Comparison of ENCODE assay signal across 31 cellular contexts in genomic region chr3:66863205-66864135, GRCh38.
DNase-seq lines count a peak whose midpoint lies in the region; ATAC-seq and TF ChIP-seq lines count a peak whose summit lies in the region.
"Had no signal": no experiment of that assay in that cellular context is flagged by ENCODE, and none has a peak within 500 bp of the region (broad histone marks: within the 10 kb centered on the region; RNA-seq: fewer than 3 reads in every experiment).

No MANE protein-coding gene starts in this region.

- H3K4me2 ChIP-seq in Karpas-422 (ENCODE audit: low read depth, low read length, poor library complexity, severe bottlenecking) (peak overlapping the region; percentile 14), OCI-LY3 (ENCODE audit: low read length) (peak overlapping the region; percentile 1; the same call in 1 of the 2 replicates)

- H3K4me1 ChIP-seq in Karpas-422 (ENCODE audit: low read length) (peaks cover 12% of the 10 kb centered on the region), OCI-LY3 (ENCODE audit: low read length) (peaks cover 19% of the 10 kb centered on the region)
- H3K4me1 ChIP-seq: esophagus muscularis mucosa, testis had no signal

- no peaks in the 10 kb centered on the region for H3K9me3 Mint-ChIP-seq in activated CD8-positive, alpha-beta memory T cell treated with anti-CD3 and anti-CD28 coated beads, Interleukin-2, amount 10 ng/mL, durations not matched to agents 7 days and 5 days (ENCODE audit: low read depth)
- H3K9me3 Mint-ChIP-seq: activated naive CD4-positive, alpha-beta T cell treated with anti-CD3 and anti-CD28 coated beads, Interleukin-2, amount 50 U/mL, for 24 hours; activated T-helper 2 cell treated with anti-CD3 and anti-CD28 coated beads, Interferon-gamma antibody, Interleukin-2, Interleukin-4, amounts not matched to agents 10 μg/mL and 5 μg/mL and 100 μg/mL, durations not matched to agents 14 hours and 24 hours and 36 hours; stimulated activated naive CD8-positive, alpha-beta T cell treated with anti-CD3 and anti-CD28 coated beads, Interleukin-15, Interleukin-2, amounts not matched to agents 100 ng/mL and 50 ng/mL, for 24 hours had no signal

- H3K27ac ChIP-seq in Karpas-422 (ENCODE audit: low read length) (no peak overlapping the region), OCI-LY3 (ENCODE audit: low read length) (no peak overlapping the region; the same call in 1 of the 2 replicates)
- H3K27ac ChIP-seq: brain microvascular endothelial cell, dorsolateral prefrontal cortex, esophagus muscularis mucosa, testis, VCaP had no signal

- H4K20me1 ChIP-seq in Karpas-422 (ENCODE audit: insufficient read depth, low read depth, low read length) (no peaks in the 10 kb centered on the region), OCI-LY3 (ENCODE audit: insufficient read depth, low read length) (no peaks in the 10 kb centered on the region)

- H3K9me2 ChIP-seq in Karpas-422 (replicated peaks; ENCODE audit: insufficient read depth, low read length): no peaks in the 10 kb centered on the region

- no peak for ATAC-seq in HG02678 (IDR thresholded peaks at IDR 0.05; ENCODE audit: unreplicated experiment)
- ATAC-seq in activated CD8-positive, alpha-beta memory T cell treated with anti-CD3 and anti-CD28 coated beads, Interleukin-2, amount 10 ng/mL, durations not matched to agents 7 days and 5 days: no peak
- ATAC-seq: activated CD8-positive, alpha-beta T cell treated with anti-CD3 and anti-CD28 coated beads, Interleukin-2, amount 10 ng/mL, durations not matched to agents 7 days and 5 days had no signal

- TF ChIP-seq CTCF in OCI-LY3 (IDR thresholded peaks at IDR 0.05; ENCODE audit: low read depth, low read length): no peak

- H3K4me1 Mint-ChIP-seq in activated CD8-positive, alpha-beta memory T cell treated with anti-CD3 and anti-CD28 coated beads, Interleukin-2, amount 10 ng/mL, durations not matched to agents 7 days and 5 days: no peaks in the 10 kb centered on the region
- H3K4me1 Mint-ChIP-seq: activated naive CD4-positive, alpha-beta T cell treated with anti-CD3 and anti-CD28 coated beads, Interleukin-2, amount 50 U/mL, for 24 hours; CD4-positive, alpha-beta memory T cell; IgD-negative memory B cell had no signal

- H3K9ac ChIP-seq in Karpas-422 (ENCODE audit: low read length) (no peak overlapping the region), OCI-LY3 (ENCODE audit: low read length) (no peak overlapping the region)

- H3K9me3 ChIP-seq in Karpas-422 (ENCODE audit: low read length) (no peaks in the 10 kb centered on the region), OCI-LY3 (ENCODE audit: insufficient read depth, low read length) (no peaks in the 10 kb centered on the region)
- H3K9me3 ChIP-seq: esophagus muscularis mucosa, testis had no signal

- H3K36me3 Mint-ChIP-seq in activated CD8-positive, alpha-beta memory T cell treated with anti-CD3 and anti-CD28 coated beads, Interleukin-2, amount 10 ng/mL, durations not matched to agents 7 days and 5 days: no peaks in the 10 kb centered on the region
- H3K36me3 Mint-ChIP-seq: activated naive CD4-positive, alpha-beta T cell treated with anti-CD3 and anti-CD28 coated beads, Interleukin-2, amount 50 U/mL, for 24 hours; CD4-positive, alpha-beta memory T cell had no signal

- CTCF ChIA-PET in activated CD8-positive, alpha-beta memory T cell treated with anti-CD3 and anti-CD28 coated beads, Interleukin-2, amount 10 ng/mL, durations not matched to agents 7 days and 5 days (lab: Charles Lee): no interaction called here

- H3K27me3 Mint-ChIP-seq in activated CD8-positive, alpha-beta memory T cell treated with anti-CD3 and anti-CD28 coated beads, Interleukin-2, amount 10 ng/mL, durations not matched to agents 7 days and 5 days: peaks cover 12% of the 10 kb centered on the region
- H3K27me3 Mint-ChIP-seq: CD4-positive, alpha-beta memory T cell; stimulated activated naive CD8-positive, alpha-beta T cell treated with anti-CD3 and anti-CD28 coated beads, Interleukin-15, Interleukin-2, amounts not matched to agents 100 ng/mL and 50 ng/mL, for 24 hours had no signal

- H3K27me3 ChIP-seq in Karpas-422 (ENCODE audit: low read length) (no peaks in the 10 kb centered on the region), OCI-LY3 (ENCODE audit: low read depth, low read length) (no peaks in the 10 kb centered on the region)
- H3K27me3 ChIP-seq: brain microvascular endothelial cell, esophagus muscularis mucosa, testis had no signal

- H2AFZ ChIP-seq in Karpas-422 (ENCODE audit: low read length) (no peak overlapping the region), OCI-LY3 (ENCODE audit: low read depth, low read length) (peak overlapping the region; percentile 39; the same call in 1 of the 2 replicates)

- DNase-seq in DMS153 (lab: John Stamatoyannopoulos, UW) (peak; percentile 75), Karpas-422 (no peak), NCI-H2227 treated with DMSO at 0.1 percent for 48 hours (lab: John Stamatoyannopoulos, UW) (peak; percentile 2), D341Med (ENCODE audit: low spot score) (no peak)
- no peak for DNase-seq in activated CD8-positive, alpha-beta memory T cell treated with anti-CD3 and anti-CD28 coated beads, Interleukin-2, amount 10 ng/mL, durations not matched to agents 7 days and 5 days
- DNase-seq: activated CD4-positive, alpha-beta T cell treated with anti-CD3 and anti-CD28 coated beads for 4 hours; activated CD8-positive, alpha-beta T cell treated with anti-CD3 and anti-CD28 coated beads, Interleukin-2, amount 10 ng/mL, durations not matched to agents 7 days and 5 days; amygdala; brain microvascular endothelial cell; CD4-positive, alpha-beta memory T cell; cerebellar nuclear complex; DMS53; dorsolateral prefrontal cortex; foreskin fibroblast; HCEC 1CT; head of caudate nucleus; kidney; NCI-H1436; NCI-H2081 treated with DMSO at 0.1 percent for 48 hours; NCI-H524; stimulated activated CD4-positive, alpha-beta T cell treated with anti-CD3 and anti-CD28 coated beads, Interleukin-2, amount 100 ng/mL, for 24 hours; T-helper 9 cell; testis had no signal

- H3K79me2 ChIP-seq in Karpas-422 (ENCODE audit: low read length) (no peaks in the 10 kb centered on the region), OCI-LY3 (ENCODE audit: low read length) (no peaks in the 10 kb centered on the region)

- H3K4me3 Mint-ChIP-seq in activated CD8-positive, alpha-beta memory T cell treated with anti-CD3 and anti-CD28 coated beads, Interleukin-2, amount 10 ng/mL, durations not matched to agents 7 days and 5 days: no peak overlapping the region
- H3K4me3 Mint-ChIP-seq: activated CD8-positive, alpha-beta T cell treated with anti-CD3 and anti-CD28 coated beads, Interleukin-2, amount 10 ng/mL, durations not matched to agents 7 days and 5 days; activated naive CD4-positive, alpha-beta T cell treated with anti-CD3 and anti-CD28 coated beads, Interleukin-2, amount 50 U/mL, for 24 hours; CD4-positive, alpha-beta memory T cell; IgD-negative memory B cell; stimulated activated naive CD8-positive, alpha-beta T cell treated with anti-CD3 and anti-CD28 coated beads, Interleukin-15, Interleukin-2, amounts not matched to agents 100 ng/mL and 50 ng/mL, for 24 hours had no signal

- H3K27ac Mint-ChIP-seq in activated CD8-positive, alpha-beta memory T cell treated with anti-CD3 and anti-CD28 coated beads, Interleukin-2, amount 10 ng/mL, durations not matched to agents 7 days and 5 days: no peak overlapping the region
- H3K27ac Mint-ChIP-seq: activated CD8-positive, alpha-beta T cell treated with anti-CD3 and anti-CD28 coated beads, Interleukin-2, amount 10 ng/mL, durations not matched to agents 7 days and 5 days; activated naive CD4-positive, alpha-beta T cell treated with anti-CD3 and anti-CD28 coated beads, Interleukin-2, amount 50 U/mL, for 24 hours; activated T-helper 2 cell treated with anti-CD3 and anti-CD28 coated beads, Interferon-gamma antibody, Interleukin-2, Interleukin-4, amounts not matched to agents 10 μg/mL and 5 μg/mL and 100 μg/mL, durations not matched to agents 14 hours and 24 hours and 36 hours; CD4-positive, alpha-beta memory T cell; stimulated activated naive CD8-positive, alpha-beta T cell treated with anti-CD3 and anti-CD28 coated beads, Interleukin-15, Interleukin-2, amounts not matched to agents 100 ng/mL and 50 ng/mL, for 24 hours had no signal

- H3K36me3 ChIP-seq in Karpas-422 (ENCODE audit: insufficient read depth, low read length): no peaks in the 10 kb centered on the region
- no peaks in the 10 kb centered on the region for H3K36me3 ChIP-seq in OCI-LY3 (replicated peaks; ENCODE audit: low read depth, low read length)
- H3K36me3 ChIP-seq: brain microvascular endothelial cell, esophagus muscularis mucosa had no signal

- H3K4me3 ChIP-seq in Karpas-422 (ENCODE audit: low read length): no peak overlapping the region
- no peak overlapping the region for H3K4me3 ChIP-seq in OCI-LY3 (ENCODE audit: low read length)
- H3K4me3 ChIP-seq: dorsolateral prefrontal cortex, esophagus muscularis mucosa, testis had no signal

Comparison
In these comparisons a context has a peak if more than half of its experiments do, and no peak if none do; other contexts are left out.
1. DNase-seq: peak in DMS153 (single experiment) and NCI-H2227 treated with DMSO at 0.1 percent for 48 hours (single experiment); none in Karpas-422 (single experiment), D341Med (single experiment) and activated CD8-positive, alpha-beta memory T cell treated with anti-CD3 and anti-CD28 coated beads, Interleukin-2, amount 10 ng/mL, durations not matched to agents 7 days and 5 days (single experiment).